Comparison of ENCODE assay signal across 13 cellular contexts in the genomic region with DNA sequence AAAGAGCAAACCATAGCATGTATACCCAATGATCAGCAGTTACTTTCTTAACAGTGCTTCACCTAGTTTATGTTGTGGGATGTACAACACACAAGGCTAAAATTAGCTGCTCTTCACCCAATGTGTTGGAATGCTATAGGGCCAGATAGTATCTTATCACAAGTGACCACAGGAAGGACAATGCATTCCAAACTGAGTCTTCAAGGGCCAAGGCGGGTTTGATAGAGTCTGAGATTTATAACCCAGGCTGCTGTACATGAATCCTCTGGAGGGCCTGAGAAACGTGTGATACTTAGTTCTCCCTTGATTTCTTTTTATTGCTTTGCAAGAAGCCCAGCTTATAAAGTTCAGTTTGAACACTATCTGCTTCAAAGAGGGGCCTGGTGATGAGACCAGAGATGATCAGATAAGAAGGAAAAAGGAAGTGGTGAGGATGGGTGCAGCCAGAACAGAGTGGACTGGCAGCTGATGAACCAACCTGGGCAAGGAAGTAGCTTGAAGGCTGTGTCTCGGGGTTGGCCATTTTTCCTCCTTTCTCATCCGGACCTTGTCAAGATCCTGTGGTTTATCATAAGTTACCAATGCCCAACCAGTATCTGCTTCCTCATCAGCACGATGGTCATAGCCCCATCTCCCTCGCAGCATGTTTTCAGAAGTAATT.
A peak's percentile ranks its signal among the peaks of the same experiment; 100 is the strongest.
DNase-seq lines count a peak whose midpoint lies in the region; ATAC-seq and TF ChIP-seq lines count a peak whose summit lies in the region.
"Had no signal": no experiment of that assay in that cellular context is flagged by ENCODE, and none has a peak within 500 bp of the region (broad histone marks: within the 10 kb centered on the region; RNA-seq: fewer than 3 reads in every experiment).

No MANE protein-coding gene starts in this region.

- peak overlapping the region; percentile 80 for H3K27ac ChIP-seq in left ventricle myocardium inferior (replicated peaks)
- H3K27ac ChIP-seq in mesodermal cell (ENCODE audit: low read depth, low read length, severe bottlenecking), result peak overlapping the region; percentile 76
- H3K27ac ChIP-seq: suprapubic skin had no signal

- WGBS in mesodermal cell (ENCODE audit: insufficient coverage in 2 of 2), 2 experiments, result 84 to 87% methylated on average over 4 of the region's 6 CpGs

- no peak for DNase-seq in left ventricle myocardium inferior
- no peak for DNase-seq in Right ventricle myocardium inferior (ENCODE audit: missing footprints)
- peak; percentile 39 for DNase-seq in choroid plexus epithelial cell (ENCODE audit: low read depth)
- no peak for DNase-seq in cerebellar nuclear complex (lab: John Stamatoyannopoulos, UW)
- DNase-seq in stimulated activated CD4-positive, alpha-beta T cell treated with anti-CD3 and anti-CD28 coated beads, Interleukin-1b, Interleukin-23, amount 100 ng/mL, for 48 hours, result no peak
- DNase-seq in activated CD4-positive, alpha-beta T cell treated with anti-CD3 and anti-CD28 coated beads for 4 hours, result no peak
- DNase-seq: activated T-cell treated with anti-CD3 and anti-CD28 coated beads, Interleukin-2, amount 50 U/mL, for 4 hours; GOT3; NCI-H1092 treated with DMSO at 0.1 percent for 48 hours; NCI-H526 treated with DMSO at 0.1 percent for 48 hours had no signal

- H3K9me3 ChIP-seq in left ventricle myocardium inferior (replicated peaks), result no peaks in the 10 kb centered on the region
- no peaks in the 10 kb centered on the region for H3K9me3 ChIP-seq in mesodermal cell (ENCODE audit: control insufficient read depth, low read length)
- H3K9me3 ChIP-seq: suprapubic skin had no signal

- H3K36me3 ChIP-seq in left ventricle myocardium inferior (no peaks in the 10 kb centered on the region), mesodermal cell (ENCODE audit: control insufficient read depth, insufficient read depth, low read length) (no peaks in the 10 kb centered on the region)
- H3K36me3 ChIP-seq: suprapubic skin had no signal

- intact Hi-C loops in left ventricle myocardium inferior (cut with micrococcal nuclease), result no loop called here
- intact Hi-C loops in Right ventricle myocardium inferior (cut with DNase I), result no loop called here

- peaks cover 33% of the 10 kb centered on the region for H3K4me1 ChIP-seq in left ventricle myocardium inferior
- H3K4me1 ChIP-seq in mesodermal cell (ENCODE audit: control insufficient read depth, insufficient read depth, low read length, poor library complexity, severe bottlenecking), result peaks cover 80% of the 10 kb centered on the region

- ATAC-seq in Right ventricle myocardium inferior, result no peak
- no peak for ATAC-seq in HG03439 (IDR thresholded peaks at IDR 0.05; ENCODE audit: unreplicated experiment)
- ATAC-seq: activated T-cell treated with anti-CD3 and anti-CD28 coated beads, Interleukin-2, amount 50 U/mL, for 4 hours had no signal

- H3K27me3 ChIP-seq in left ventricle myocardium inferior (ENCODE audit: low read depth), result no peaks in the 10 kb centered on the region
- H3K27me3 ChIP-seq: suprapubic skin had no signal

- TF ChIP-seq CTCF in left ventricle myocardium inferior (IDR thresholded peaks at IDR 0.05; ENCODE audit: borderline replicate concordance), result no peak
- no peak for TF ChIP-seq CTCF in choroid plexus epithelial cell (conservative IDR thresholded peaks at IDR 0.05; ENCODE audit: low read depth, low read length)

- H3K4me3 ChIP-seq in left ventricle myocardium inferior (no peak overlapping the region), choroid plexus epithelial cell (ENCODE audit: low read depth, low read length) (no peak overlapping the region), mesodermal cell (ENCODE audit: extremely low read depth, insufficient read depth, low read length, poor library complexity, severe bottlenecking) (no peak overlapping the region)
- H3K4me3 ChIP-seq: suprapubic skin had no signal
